8 cellular contexts compared by ENCODE assay signal in the genomic region with DNA sequence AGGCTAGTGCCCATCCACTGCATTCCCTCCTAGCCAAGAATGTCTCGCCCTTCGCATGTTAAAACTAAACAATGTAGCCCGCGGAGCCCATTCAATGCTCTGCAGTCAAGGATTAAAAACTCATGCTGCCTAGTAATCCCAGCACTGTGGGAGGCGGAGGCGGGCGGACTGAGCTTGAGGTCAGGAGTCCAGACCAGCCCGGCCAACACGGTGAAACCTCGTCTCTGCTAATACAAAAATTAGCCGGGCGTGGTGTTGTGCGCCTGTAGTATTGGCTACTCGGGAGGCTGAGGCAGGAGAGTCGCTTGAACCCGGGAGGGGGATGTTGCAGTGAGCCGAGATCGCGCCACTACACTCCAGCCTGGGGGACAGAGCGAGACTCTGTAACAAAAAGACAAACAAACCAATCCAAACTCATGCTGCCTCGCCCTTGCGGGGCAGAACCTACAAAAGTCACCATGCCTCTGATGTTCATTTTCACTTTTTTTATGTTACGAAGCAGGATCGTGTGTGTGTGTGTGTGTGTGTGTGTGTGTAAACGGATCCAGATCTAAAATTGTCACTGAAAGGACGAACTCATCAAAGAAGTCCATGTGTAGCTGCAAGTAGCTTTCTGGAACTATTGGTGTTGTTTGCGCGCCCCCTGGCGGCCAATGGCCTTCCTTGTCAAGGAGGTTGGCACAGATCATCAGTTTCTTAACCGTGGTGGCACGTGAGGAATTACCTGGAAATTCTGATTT. TPM values are rescaled to one million over a fixed set of nuclear protein-coding genes. Genes with fewer than 3 reads are reported as not detected.
DNase-seq lines count a peak whose midpoint lies in the region; ATAC-seq and TF ChIP-seq lines count a peak whose summit lies in the region.

No MANE protein-coding gene starts in this region.

- TF ChIP-seq CTCF in GM12872 (IDR thresholded peaks at IDR 0.05; ENCODE audit: insufficient read depth, low read depth, low read length) (peak; percentile 86), right atrium auricular region (IDR thresholded peaks at IDR 0.05) (peak; percentile 79 to 91), progenitor cell of endocrine pancreas (IDR thresholded peaks at IDR 0.05; ENCODE audit: unreplicated experiment) (peak; percentile 94), upper lobe of left lung (IDR thresholded peaks at IDR 0.05) (peak; percentile 76 to 92 (median 88))

- H3K36me3 ChIP-seq in right atrium auricular region (no peaks in the 10 kb centered on the region), upper lobe of left lung (no peaks in the 10 kb centered on the region)

- H3K27ac ChIP-seq in right atrium auricular region (no peak overlapping the region), upper lobe of left lung (no peak overlapping the region)

- no peaks in the 10 kb centered on the region for H3K9me3 Mint-ChIP-seq in progenitor cell of endocrine pancreas (ENCODE audit: low read depth)

- peak overlapping the region; percentile 25 to 43 for H3K4me3 ChIP-seq in right atrium auricular region
- H3K4me3 ChIP-seq in upper lobe of left lung = peak overlapping the region in 3 of 4 donors; percentile 2 to 40 (median 34)

- H3K27me3 Mint-ChIP-seq in progenitor cell of endocrine pancreas = peaks cover 33% of the 10 kb centered on the region

- H3K9me3 ChIP-seq in right atrium auricular region = no peaks in the 10 kb centered on the region
- H3K9me3 ChIP-seq in upper lobe of left lung = no peaks in the 10 kb centered on the region

- peak; percentile 91 for DNase-seq in NCI-H1694 (lab: John Stamatoyannopoulos, UW)
- DNase-seq in T-helper 2 cell = peak; percentile 63 to 90 (median 84)
- peak in 57 of 58 donors; percentile 43 to 97 (median 79) for DNase-seq in anterior cingulate cortex (lab: John Stamatoyannopoulos, UW)
- peak; percentile 96 for DNase-seq in right atrium auricular region (ENCODE audit: low spot score)
- peak; percentile 87 for DNase-seq in progenitor cell of endocrine pancreas (ENCODE audit: low spot score, unreplicated experiment)
- peak; percentile 90 to 93 for DNase-seq in upper lobe of left lung

- peak overlapping the region; percentile 12 for H3K27ac Mint-ChIP-seq in progenitor cell of endocrine pancreas

- H3K4me3 Mint-ChIP-seq in progenitor cell of endocrine pancreas (ENCODE audit: low read depth) = peak overlapping the region; percentile 75

- H3K4me1 ChIP-seq in right atrium auricular region (peaks cover 0 to 12% of the 10 kb centered on the region in 2 donors), upper lobe of left lung (peaks cover 0 to 11% (median 4%) of the 10 kb centered on the region in 4 donors)

- no peaks in the 10 kb centered on the region for H3K36me3 Mint-ChIP-seq in progenitor cell of endocrine pancreas (ENCODE audit: insufficient read depth)

- H3K27me3 ChIP-seq in right atrium auricular region (no peaks in the 10 kb centered on the region), upper lobe of left lung (no peaks in the 10 kb centered on the region)

- 18 to 19% methylated on average over 30 to 31 of the region's 31 CpGs for WGBS in upper lobe of left lung, 2 donors

- TF ChIP-seq POLR2A in upper lobe of left lung (IDR thresholded peaks at IDR 0.05) = no peak

- no peak for TF ChIP-seq EP300 in upper lobe of left lung (IDR thresholded peaks at IDR 0.05)

- H3K4me1 Mint-ChIP-seq in progenitor cell of endocrine pancreas (ENCODE audit: low read depth) = peaks cover 2% of the 10 kb centered on the region

- ATAC-seq in upper lobe of left lung (ENCODE audit: low FRiP score in 2 of 2) = peak; percentile 76 to 93
- no peak for ATAC-seq in GM18502 (IDR thresholded peaks at IDR 0.05; ENCODE audit: poor library complexity, unreplicated experiment)

RNA-seq across cellular contexts. Expression of gene SPESP1, which starts 54.8 kb away (rescaled TPM):
- 1 to 10 TPM; 4.8 to 7.2 TPM for total RNA-seq in right atrium auricular region
- not detected in 2 replicates for total RNA-seq in progenitor cell of endocrine pancreas
- 1 to 10 TPM in 4 of 6 donors, under 1 TPM in 1, not detected in 1; 0.91 to 5.1 (median 2.5) TPM for total RNA-seq in upper lobe of left lung

RNA-seq across cellular contexts. Expression of gene ANP32A, which starts 54.9 kb away (rescaled TPM):
- 10 to 100 TPM; 60.9 to 69.2 TPM for total RNA-seq in right atrium auricular region
- 263 and 279 TPM in 2 replicates for total RNA-seq in progenitor cell of endocrine pancreas
- 100 to 1,000 TPM in 2 of 6 donors, 10 to 100 TPM in 4; 62.9 to 110 (median 81.5) TPM for total RNA-seq in upper lobe of left lung
